In genomic region chrX:148695362-148695761, GRCh38 we compare ENCODE assay signal across 16 cellular contexts.
A peak's percentile ranks its signal among the peaks of the same experiment; 100 is the strongest.
DNase-seq lines count a peak whose midpoint lies in the region; ATAC-seq, FAIRE-seq and TF ChIP-seq lines count a peak whose summit lies in the region.
"Had no signal": no experiment of that assay in that cellular context is flagged by ENCODE, and none has a peak within 500 bp of the region (broad histone marks: within the 10 kb centered on the region; RNA-seq: fewer than 3 reads in every experiment).

No MANE protein-coding gene starts in this region.

- H3K4me1 Mint-ChIP-seq in astrocyte (ENCODE audit: low read depth, unreplicated experiment) = peaks cover 3% of the 10 kb centered on the region
- H3K4me1 Mint-ChIP-seq: CD4-positive, CD25-positive, alpha-beta regulatory T cell; CD8-positive, alpha-beta memory T cell had no signal

- no peak for ATAC-seq in pancreas

- H3K9me3 ChIP-seq in astrocyte (ENCODE audit: insufficient read depth, low read depth, low read length) (no peaks in the 10 kb centered on the region), pancreas (no peaks in the 10 kb centered on the region)
- H3K9me3 ChIP-seq: BE2C, HAP-1 had no signal

- intact Hi-C loops in pancreas (cut with DNase I) = no loop called here

- H3K9me3 Mint-ChIP-seq in astrocyte (ENCODE audit: unreplicated experiment) = no peaks in the 10 kb centered on the region
- H3K9me3 Mint-ChIP-seq: CD4-positive, CD25-positive, alpha-beta regulatory T cell; CD8-positive, alpha-beta memory T cell had no signal

- H3K27ac ChIP-seq in astrocyte (ENCODE audit: low read depth, low read length) (no peak overlapping the region), pancreas (no peak overlapping the region)

- FAIRE-seq in GM18507 (lab: Jason Lieb, UNC) = peak; percentile 59
- peak; percentile 66 for FAIRE-seq in astrocyte (lab: Jason Lieb, UNC)
- no peak for FAIRE-seq in pancreas (lab: Jason Lieb, UNC)
- FAIRE-seq: GM19239 had no signal

- no peak overlapping the region for H2AFZ ChIP-seq in astrocyte (ENCODE audit: low read depth, low read length)

- H3K4me1 ChIP-seq in astrocyte (ENCODE audit: insufficient read depth, low read length) (no peaks in the 10 kb centered on the region), pancreas (no peaks in the 10 kb centered on the region)
- H3K4me1 ChIP-seq: BE2C, HAP-1 had no signal

- H3K79me2 ChIP-seq in astrocyte (ENCODE audit: insufficient read depth, low read length) = no peaks in the 10 kb centered on the region

- DNase-seq in GM18507 (ENCODE audit: extremely low spot score, insufficient read length, low read depth) (no peak), NCI-H1694 (lab: John Stamatoyannopoulos, UW) (peak; percentile 69), astrocyte (ENCODE audit: low read depth) (no peak), retina (peak; percentile 31), DMS153 (lab: John Stamatoyannopoulos, UW) (no peak), NCI-H2081 (lab: John Stamatoyannopoulos, UW) (no peak), pancreas (no peak)
- DNase-seq: BE2C; C1 segment of cervical spinal cord; CD4-positive, CD25-positive, alpha-beta regulatory T cell; CD8-positive, alpha-beta memory T cell; COR-L47; DMS79; GF-D8 had no signal

- WGBS in pancreas, 2 donors = 69 to 73% methylated on average over 3 of the region's 3 CpGs

- no peak overlapping the region for H3K4me3 Mint-ChIP-seq in astrocyte (ENCODE audit: unreplicated experiment)
- H3K4me3 Mint-ChIP-seq: CD4-positive, CD25-positive, alpha-beta regulatory T cell; CD8-positive, alpha-beta memory T cell had no signal

- no peak overlapping the region for H3K9ac ChIP-seq in astrocyte (ENCODE audit: low read length)

- H3K27ac Mint-ChIP-seq in astrocyte (ENCODE audit: unreplicated experiment) = no peak overlapping the region
- H3K27ac Mint-ChIP-seq: CD4-positive, CD25-positive, alpha-beta regulatory T cell; CD8-positive, alpha-beta memory T cell had no signal

- H3K27me3 ChIP-seq in astrocyte (ENCODE audit: insufficient read depth, low read length) (no peaks in the 10 kb centered on the region), pancreas (no peaks in the 10 kb centered on the region)
- H3K27me3 ChIP-seq: BE2C had no signal

- no peak for TF ChIP-seq CTCF in astrocyte (IDR thresholded peaks at IDR 0.05; ENCODE audit: insufficient read depth, low read depth, low read length)
- TF ChIP-seq CTCF in pancreas (IDR thresholded peaks at IDR 0.05) = no peak

- H3K36me3 ChIP-seq in astrocyte (ENCODE audit: insufficient read depth, low read length) = no peaks in the 10 kb centered on the region
- H3K36me3 ChIP-seq in pancreas = no peaks in the 10 kb centered on the region
- H3K36me3 ChIP-seq: BE2C, HAP-1 had no signal

- H3K4me3 ChIP-seq in astrocyte (ENCODE audit: insufficient read depth, low read depth, low read length) = no peak overlapping the region
- no peak overlapping the region for H3K4me3 ChIP-seq in pancreas
- H3K4me3 ChIP-seq: HAP-1 had no signal

- H4K20me1 ChIP-seq in astrocyte (ENCODE audit: insufficient read depth, low read length) = no peaks in the 10 kb centered on the region

- no peaks in the 10 kb centered on the region for H3K36me3 Mint-ChIP-seq in astrocyte (ENCODE audit: low read depth, unreplicated experiment)
- H3K36me3 Mint-ChIP-seq: CD4-positive, CD25-positive, alpha-beta regulatory T cell; CD8-positive, alpha-beta memory T cell had no signal

- no peaks in the 10 kb centered on the region for H3K27me3 Mint-ChIP-seq in astrocyte (ENCODE audit: low read depth, unreplicated experiment)
- H3K27me3 Mint-ChIP-seq: CD4-positive, CD25-positive, alpha-beta regulatory T cell had no signal

- H3K4me2 ChIP-seq in astrocyte (ENCODE audit: low read length) = no peak overlapping the region

Comparison
In these comparisons a context has a peak if more than half of its experiments do, and no peak if none do; other contexts are left out.
1. DNase-seq: peak in NCI-H1694 (single experiment) and retina (single experiment); none in GM18507 (single experiment), astrocyte (single experiment), DMS153 (single experiment), NCI-H2081 (0 of 2) and pancreas (0 of 6).